In genomic region chr14:24122971-24123370, GRCh38 we compare ENCODE assay signal across 2 cellular contexts.
TF ChIP-seq lines count a peak whose summit lies in the region.

No MANE protein-coding gene starts in this region.

TF ChIP-seq in HepG2, 621 proteins besides CTCF, POLR2A, EP300 and RAD21 (continues in another document):
- TF ChIP-seq ZNF562 (CRISPR knock-in tag; IDR thresholded peaks at IDR 0.05; ENCODE audit: borderline replicate concordance) (no peak), MTF1 (CRISPR knock-in tag; IDR thresholded peaks at IDR 0.05) (no peak), ZNF546 (CRISPR knock-in tag; conservative IDR thresholded peaks at IDR 0.05) (no peak), ZBTB44 (CRISPR knock-in tag; IDR thresholded peaks at IDR 0.05) (no peak), ZNF10 (CRISPR knock-in tag; IDR thresholded peaks at IDR 0.05; ENCODE audit: borderline replicate concordance, low read depth) (0 out of 2 replicates have a peak, but pooled peaks have one; percentile 25), ZNF160 (CRISPR knock-in tag; IDR thresholded peaks at IDR 0.05) (no peak), ZNF383 (CRISPR knock-in tag; IDR thresholded peaks at IDR 0.05; ENCODE audit: borderline replicate concordance) (no peak), ZFP82 (CRISPR knock-in tag; IDR thresholded peaks at IDR 0.05; ENCODE audit: borderline replicate concordance) (no peak), HDAC2 (CRISPR knock-in tag; IDR thresholded peaks at IDR 0.05) (no peak), HES4 (CRISPR knock-in tag; IDR thresholded peaks at IDR 0.05; ENCODE audit: borderline replicate concordance) (0 out of 2 replicates have a peak, but pooled peaks have one; percentile 53), BCL6 (CRISPR knock-in tag; IDR thresholded peaks at IDR 0.05) (no peak), SKI (IDR thresholded peaks at IDR 0.05; ENCODE audit: partially characterized antibody) (no peak), SPEN (CRISPR knock-in tag; IDR thresholded peaks at IDR 0.05; ENCODE audit: low read depth) (no peak), KLF13 (CRISPR knock-in tag; IDR thresholded peaks at IDR 0.05) (0 out of 2 replicates have a peak, but pooled peaks have one; percentile 26), ZNF878 (CRISPR knock-in tag; IDR thresholded peaks at IDR 0.05) (no peak), AGO2 (optimal IDR thresholded peaks at IDR 0.05; ENCODE audit: low read depth, low read length) (peak; percentile 37), ZNF543 (CRISPR knock-in tag; IDR thresholded peaks at IDR 0.05) (no peak), NFKB2 (CRISPR knock-in tag; IDR thresholded peaks at IDR 0.05; ENCODE audit: borderline replicate concordance) (no peak), PBX3 (CRISPR knock-in tag; IDR thresholded peaks at IDR 0.05; ENCODE audit: borderline replicate concordance) (no peak), ZNF329 (CRISPR knock-in tag; IDR thresholded peaks at IDR 0.05; ENCODE audit: low read depth) (no peak), KDM2A (CRISPR knock-in tag; IDR thresholded peaks at IDR 0.05; ENCODE audit: borderline replicate concordance, low read depth) (no peak), SALL2 (CRISPR knock-in tag; IDR thresholded peaks at IDR 0.05) (no peak), HOXA5 (CRISPR knock-in tag; IDR thresholded peaks at IDR 0.05) (no peak), MATR3 (CRISPR knock-in tag; IDR thresholded peaks at IDR 0.05) (no peak), MYC (CRISPR knock-in tag; IDR thresholded peaks at IDR 0.05; ENCODE audit: borderline replicate concordance) (no peak), MEF2D (CRISPR knock-in tag; IDR thresholded peaks at IDR 0.05) (no peak), ATF6 (CRISPR knock-in tag; conservative IDR thresholded peaks at IDR 0.05) (no peak), ZNF883 (CRISPR knock-in tag; IDR thresholded peaks at IDR 0.05; ENCODE audit: not compliant biosample characterization) (no peak), MBD4 (IDR thresholded peaks at IDR 0.05; ENCODE audit: borderline replicate concordance, low read length) (no peak), ZNF552 (CRISPR knock-in tag; IDR thresholded peaks at IDR 0.05; ENCODE audit: borderline replicate concordance) (no peak), BRF2 (CRISPR knock-in tag; IDR thresholded peaks at IDR 0.05) (no peak)
- TF ChIP-seq, protein P1, sequence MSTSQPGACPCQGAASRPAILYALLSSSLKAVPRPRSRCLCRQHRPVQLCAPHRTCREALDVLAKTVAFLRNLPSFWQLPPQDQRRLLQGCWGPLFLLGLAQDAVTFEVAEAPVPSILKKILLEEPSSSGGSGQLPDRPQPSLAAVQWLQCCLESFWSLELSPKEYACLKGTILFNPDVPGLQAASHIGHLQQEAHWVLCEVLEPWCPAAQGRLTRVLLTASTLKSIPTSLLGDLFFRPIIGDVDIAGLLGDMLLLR (CRISPR knock-in tag; IDR thresholded peaks at IDR 0.05) = 0 out of 2 replicates have a peak, but pooled peaks have one; percentile 33

TF ChIP-seq in SK-N-SH, 30 proteins besides CTCF, POLR2A, EP300 and RAD21:
- TF ChIP-seq GATA2 (CRISPR knock-in tag; IDR thresholded peaks at IDR 0.05) (no peak), SMC3 (IDR thresholded peaks at IDR 0.05; ENCODE audit: low read depth, low read length) (no peak), NRF1 (IDR thresholded peaks at IDR 0.05; ENCODE audit: low read depth, low read length) (no peak), JUND (IDR thresholded peaks at IDR 0.05) (no peak), TCF12 (IDR thresholded peaks at IDR 0.05) (no peak)
